ENCODE assay signal across 36 cellular contexts in genomic region chr9:33449715-33450114, GRCh38. TPM values are rescaled to one million over a fixed set of nuclear protein-coding genes. Genes with fewer than 3 reads are reported as not detected.
"Had no signal": no experiment of that assay in that cellular context is flagged by ENCODE, and none has a peak within 500 bp of the region (broad histone marks: within the 10 kb centered on the region; RNA-seq: fewer than 3 reads in every experiment).

No MANE protein-coding gene starts in this region.

- H3K4me3 ChIP-seq: adrenal gland, body of pancreas, esophagus muscularis mucosa, gastroesophageal sphincter, heart right ventricle had no signal

- H3K27me3 ChIP-seq: adrenal gland, body of pancreas, gastroesophageal sphincter had no signal

- H3K27ac Mint-ChIP-seq: activated CD4-positive, alpha-beta memory T cell treated with anti-CD3 and anti-CD28 coated beads for 36 hours; activated CD4-positive, alpha-beta T cell treated with anti-CD3 and anti-CD28 coated beads for 36 hours; activated CD4-positive, alpha-beta T cell treated with anti-CD3 and anti-CD28 coated beads, Interleukin-2, amount 10 ng/mL, durations not matched to agents 24 days and 14 days; activated CD8-positive, alpha-beta memory T cell treated with anti-CD3 and anti-CD28 coated beads, Interleukin-2, amount 10 ng/mL, durations not matched to agents 7 days and 5 days; activated CD8-positive, alpha-beta T cell treated with anti-CD3 and anti-CD28 coated beads, Interleukin-2, amount 10 ng/mL, durations not matched to agents 7 days and 5 days; activated naive CD4-positive, alpha-beta T cell treated with anti-CD3 and anti-CD28 coated beads for 36 hours; activated naive CD4-positive, alpha-beta T cell treated with anti-CD3 and anti-CD28 coated beads, Interleukin-2, amount 50 U/mL, for 24 hours; activated naive CD8-positive, alpha-beta T cell treated with anti-CD3 and anti-CD28 coated beads for 36 hours; activated naive CD8-positive, alpha-beta T cell treated with anti-CD3 and anti-CD28 coated beads, Interleukin-2, amount 50 U/mL, for 24 hours; activated T-helper 1 cell treated with anti-CD3 and anti-CD28 coated beads, Interleukin-12 subunit alpha, Interleukin-12 subunit beta, Interleukin-2, Interleukin-4 antibody, amounts not matched to agents 30 ng/mL and 10 ng/mL and 1 ng/mL, durations not matched to agents 14 hours and 24 hours and 36 hours; activated T-helper 2 cell treated with anti-CD3 and anti-CD28 coated beads, Interferon-gamma antibody, Interleukin-2, Interleukin-4, amounts not matched to agents 10 μg/mL and 5 μg/mL and 100 μg/mL, durations not matched to agents 14 hours and 24 hours and 36 hours; effector memory CD8-positive, alpha-beta T cell had no signal

- H3K4me3 Mint-ChIP-seq: activated CD4-positive, alpha-beta memory T cell treated with anti-CD3 and anti-CD28 coated beads for 36 hours; activated CD4-positive, alpha-beta T cell treated with anti-CD3 and anti-CD28 coated beads for 36 hours; activated CD4-positive, alpha-beta T cell treated with anti-CD3 and anti-CD28 coated beads, Interleukin-2, amount 10 ng/mL, durations not matched to agents 24 days and 14 days; activated CD8-positive, alpha-beta memory T cell treated with anti-CD3 and anti-CD28 coated beads, Interleukin-2, amount 10 ng/mL, durations not matched to agents 7 days and 5 days; activated CD8-positive, alpha-beta T cell treated with anti-CD3 and anti-CD28 coated beads, Interleukin-2, amount 10 ng/mL, durations not matched to agents 7 days and 5 days; activated naive CD4-positive, alpha-beta T cell treated with anti-CD3 and anti-CD28 coated beads for 36 hours; activated naive CD4-positive, alpha-beta T cell treated with anti-CD3 and anti-CD28 coated beads, Interleukin-2, amount 50 U/mL, for 24 hours; activated naive CD8-positive, alpha-beta T cell treated with anti-CD3 and anti-CD28 coated beads for 36 hours; activated naive CD8-positive, alpha-beta T cell treated with anti-CD3 and anti-CD28 coated beads, Interleukin-2, amount 50 U/mL, for 24 hours; activated T-helper 1 cell treated with anti-CD3 and anti-CD28 coated beads, Interleukin-12 subunit alpha, Interleukin-12 subunit beta, Interleukin-2, Interleukin-4 antibody, amounts not matched to agents 30 ng/mL and 10 ng/mL and 1 ng/mL, durations not matched to agents 14 hours and 24 hours and 36 hours; effector memory CD8-positive, alpha-beta T cell had no signal

- ATAC-seq: activated CD4-positive, alpha-beta T cell treated with anti-CD3 and anti-CD28 coated beads for 36 hours; activated CD8-positive, alpha-beta memory T cell treated with anti-CD3 and anti-CD28 coated beads, Interleukin-2, amount 10 ng/mL, durations not matched to agents 7 days and 5 days; activated CD8-positive, alpha-beta T cell treated with anti-CD3 and anti-CD28 coated beads, Interleukin-2, amount 10 ng/mL, durations not matched to agents 7 days and 5 days; activated naive CD8-positive, alpha-beta T cell treated with anti-CD3 and anti-CD28 coated beads, Interleukin-2, amount 50 U/mL, for 24 hours; body of pancreas; effector memory CD8-positive, alpha-beta T cell; gastroesophageal sphincter; heart right ventricle had no signal

- H3K36me3 Mint-ChIP-seq: activated CD8-positive, alpha-beta memory T cell treated with anti-CD3 and anti-CD28 coated beads, Interleukin-2, amount 10 ng/mL, durations not matched to agents 7 days and 5 days; activated naive CD4-positive, alpha-beta T cell treated with anti-CD3 and anti-CD28 coated beads, Interleukin-2, amount 50 U/mL, for 24 hours; activated naive CD8-positive, alpha-beta T cell treated with anti-CD3 and anti-CD28 coated beads for 36 hours had no signal

- H3K36me3 ChIP-seq: adrenal gland, esophagus muscularis mucosa, gastroesophageal sphincter, heart right ventricle had no signal

- H3K9me3 ChIP-seq: adrenal gland, body of pancreas, esophagus muscularis mucosa, gastroesophageal sphincter, heart right ventricle had no signal

- H3K9me3 Mint-ChIP-seq: activated CD4-positive, alpha-beta memory T cell treated with anti-CD3 and anti-CD28 coated beads for 36 hours; activated CD4-positive, alpha-beta T cell treated with anti-CD3 and anti-CD28 coated beads, Interleukin-2, amount 10 ng/mL, durations not matched to agents 24 days and 14 days; activated naive CD4-positive, alpha-beta T cell treated with anti-CD3 and anti-CD28 coated beads for 36 hours; activated naive CD4-positive, alpha-beta T cell treated with anti-CD3 and anti-CD28 coated beads, Interleukin-2, amount 50 U/mL, for 24 hours; activated naive CD8-positive, alpha-beta T cell treated with anti-CD3 and anti-CD28 coated beads for 36 hours; activated naive CD8-positive, alpha-beta T cell treated with anti-CD3 and anti-CD28 coated beads, Interleukin-2, amount 50 U/mL, for 24 hours; activated T-helper 1 cell treated with anti-CD3 and anti-CD28 coated beads, Interleukin-12 subunit alpha, Interleukin-12 subunit beta, Interleukin-2, Interleukin-4 antibody, amounts not matched to agents 30 ng/mL and 10 ng/mL and 1 ng/mL, durations not matched to agents 14 hours and 24 hours and 36 hours; activated T-helper 2 cell treated with anti-CD3 and anti-CD28 coated beads, Interferon-gamma antibody, Interleukin-2, Interleukin-4, amounts not matched to agents 10 μg/mL and 5 μg/mL and 100 μg/mL, durations not matched to agents 14 hours and 24 hours and 36 hours; effector memory CD8-positive, alpha-beta T cell had no signal

- DNase-seq: activated CD4-positive, alpha-beta memory T cell treated with anti-CD3 and anti-CD28 coated beads for 36 hours; activated CD4-positive, alpha-beta T cell treated with anti-CD3 and anti-CD28 coated beads for 36 hours; activated CD4-positive, alpha-beta T cell treated with anti-CD3 and anti-CD28 coated beads, Interleukin-2, amount 10 ng/mL, durations not matched to agents 24 days and 14 days; activated CD4-positive, CD25-positive, alpha-beta regulatory T cell; activated CD4-positive, CD25-positive, alpha-beta regulatory T cell treated with anti-CD3 and anti-CD28 coated beads, Interleukin-2, amount 50 U/mL, for 72 hours; activated CD8-positive, alpha-beta memory T cell treated with anti-CD3 and anti-CD28 coated beads, Interleukin-2, amount 10 ng/mL, durations not matched to agents 7 days and 5 days; activated CD8-positive, alpha-beta memory T cell treated with anti-CD3 and anti-CD28 coated beads, Interleukin-2, amount 50 U/mL, for 4 hours; activated CD8-positive, alpha-beta T cell treated with anti-CD3 and anti-CD28 coated beads, Interleukin-2, amount 10 ng/mL, durations not matched to agents 7 days and 5 days; activated effector memory CD4-positive, alpha-beta T cell treated with anti-CD3 and anti-CD28 coated beads, Interleukin-2, amount 50 U/mL, for 16 hours; activated naive CD4-positive, alpha-beta T cell treated with anti-CD3 and anti-CD28 coated beads for 36 hours; activated naive CD8-positive, alpha-beta T cell treated with anti-CD3 and anti-CD28 coated beads for 36 hours; activated naive CD8-positive, alpha-beta T cell treated with anti-CD3 and anti-CD28 coated beads, Interleukin-2, amount 50 U/mL, for 24 hours; activated T-cell treated with anti-CD3 and anti-CD28 coated beads, Interleukin-2, amount 50 U/mL, for 1 hour; activated T-cell treated with anti-CD3 and anti-CD28 coated beads, Interleukin-2, amount 50 U/mL, for 48 hours; adrenal gland; amygdala; aorta; body of pancreas; caudate nucleus; cortex of kidney; dermis blood vessel endothelial cell; effector CD4-positive, alpha-beta T cell; effector memory CD8-positive, alpha-beta T cell; erythroblast; foreskin melanocyte; heart right ventricle; T-helper 2 cell had no signal

- H3K27me3 Mint-ChIP-seq: activated CD4-positive, alpha-beta memory T cell treated with anti-CD3 and anti-CD28 coated beads for 36 hours; activated CD4-positive, alpha-beta T cell treated with anti-CD3 and anti-CD28 coated beads for 36 hours; activated CD4-positive, alpha-beta T cell treated with anti-CD3 and anti-CD28 coated beads, Interleukin-2, amount 10 ng/mL, durations not matched to agents 24 days and 14 days; activated CD8-positive, alpha-beta memory T cell treated with anti-CD3 and anti-CD28 coated beads, Interleukin-2, amount 10 ng/mL, durations not matched to agents 7 days and 5 days; activated naive CD4-positive, alpha-beta T cell treated with anti-CD3 and anti-CD28 coated beads, Interleukin-2, amount 50 U/mL, for 24 hours; activated naive CD8-positive, alpha-beta T cell treated with anti-CD3 and anti-CD28 coated beads for 36 hours; activated naive CD8-positive, alpha-beta T cell treated with anti-CD3 and anti-CD28 coated beads, Interleukin-2, amount 50 U/mL, for 24 hours; effector memory CD8-positive, alpha-beta T cell had no signal

- H3K27ac ChIP-seq: adrenal gland, body of pancreas, esophagus muscularis mucosa, gastroesophageal sphincter, heart right ventricle had no signal

- FAIRE-seq: colon had no signal

RNA-seq across cellular contexts. Expression of gene AQP7, which starts 47.3 kb away (rescaled TPM):
- total RNA-seq: activated CD4-positive, alpha-beta T cell treated with anti-CD3 and anti-CD28 coated beads for 36 hours; activated CD4-positive, alpha-beta T cell treated with anti-CD3 and anti-CD28 coated beads, Interleukin-2, amount 10 ng/mL, durations not matched to agents 24 days and 14 days; activated CD8-positive, alpha-beta memory T cell treated with anti-CD3 and anti-CD28 coated beads for 36 hours; activated CD8-positive, alpha-beta memory T cell treated with anti-CD3 and anti-CD28 coated beads, Interleukin-2, amount 10 ng/mL, durations not matched to agents 7 days and 5 days; activated CD8-positive, alpha-beta T cell treated with anti-CD3 and anti-CD28 coated beads, Interleukin-2, amount 10 ng/mL, durations not matched to agents 7 days and 5 days; activated naive CD4-positive, alpha-beta T cell treated with anti-CD3 and anti-CD28 coated beads for 36 hours; activated naive CD8-positive, alpha-beta T cell treated with anti-CD3 and anti-CD28 coated beads for 36 hours; activated T-helper 1 cell treated with anti-CD3 and anti-CD28 coated beads, Interleukin-12 subunit alpha, Interleukin-12 subunit beta, Interleukin-2, Interleukin-4 antibody, amounts not matched to agents 30 ng/mL and 10 ng/mL and 1 ng/mL, durations not matched to agents 14 hours and 24 hours and 36 hours; activated T-helper 2 cell treated with anti-CD3 and anti-CD28 coated beads, Interferon-gamma antibody, Interleukin-2, Interleukin-4, amounts not matched to agents 10 μg/mL and 5 μg/mL and 100 μg/mL, durations not matched to agents 14 hours and 24 hours and 36 hours; dermis blood vessel endothelial cell; fibroblast of villous mesenchyme; glomerular endothelial cell had no signal
